Comparison of ENCODE assay signal across 25 cellular contexts in genomic region chr12:90078344-90078743, GRCh38.
"Had no signal": no experiment of that assay in that cellular context is flagged by ENCODE, and none has a peak within 500 bp of the region (broad histone marks: within the 10 kb centered on the region; RNA-seq: fewer than 3 reads in every experiment).

No MANE protein-coding gene starts in this region.

- H3K36me3 Mint-ChIP-seq: activated naive CD4-positive, alpha-beta T cell treated with anti-CD3 and anti-CD28 coated beads, Interleukin-2, amount 50 U/mL, for 72 hours had no signal

- H3K9me3 ChIP-seq: ascending aorta had no signal

- H3K9ac ChIP-seq: KMS-11 had no signal

- H3K36me3 ChIP-seq: ascending aorta, cardiac muscle cell had no signal

- ATAC-seq: activated CD4-positive, CD25-positive, alpha-beta regulatory T cell treated with anti-CD3 and anti-CD28 coated beads, Interleukin-2, amount 50 U/mL, for 24 hours; activated naive CD4-positive, alpha-beta T cell treated with anti-CD3 and anti-CD28 coated beads, Interleukin-2, amount 50 U/mL, for 72 hours had no signal

- H3K27me3 ChIP-seq: ascending aorta had no signal

- H3K27ac Mint-ChIP-seq: activated CD4-positive, alpha-beta memory T cell treated with anti-CD3 and anti-CD28 coated beads, Interleukin-2, amount 10 ng/mL, durations not matched to agents 7 days and 5 days; activated naive CD4-positive, alpha-beta T cell treated with anti-CD3 and anti-CD28 coated beads for 36 hours; activated naive CD4-positive, alpha-beta T cell treated with anti-CD3 and anti-CD28 coated beads, Interleukin-2, amount 50 U/mL, for 72 hours; activated T-cell treated with anti-CD3 and anti-CD28 coated beads, Interleukin-2, amount 50 U/mL, for 24 hours; T-helper 2 cell treated with Interferon-gamma antibody and Interleukin-4, amounts not matched to agents 5 μg/mL and 100 μg/mL, for 36 hours had no signal

- H3K4me3 Mint-ChIP-seq: activated CD4-positive, alpha-beta memory T cell treated with anti-CD3 and anti-CD28 coated beads, Interleukin-2, amount 10 ng/mL, durations not matched to agents 7 days and 5 days; activated naive CD4-positive, alpha-beta T cell treated with anti-CD3 and anti-CD28 coated beads for 36 hours; activated T-cell treated with anti-CD3 and anti-CD28 coated beads, Interleukin-2, amount 50 U/mL, for 24 hours; central memory CD8-positive, alpha-beta T cell; T-helper 2 cell treated with Interferon-gamma antibody and Interleukin-4, amounts not matched to agents 5 μg/mL and 100 μg/mL, for 36 hours had no signal

- DNase-seq: activated CD4-positive, alpha-beta memory T cell treated with anti-CD3 and anti-CD28 coated beads, Interleukin-2, amount 10 ng/mL, durations not matched to agents 7 days and 5 days; activated CD4-positive, alpha-beta T cell treated with anti-CD3 and anti-CD28 coated beads for 4 hours; activated gamma-delta T cell treated with Interleukin-2 at 50 U/mL for 16 hours; activated naive CD4-positive, alpha-beta T cell treated with anti-CD3 and anti-CD28 coated beads for 36 hours; activated T-cell treated with anti-CD3 and anti-CD28 coated beads, Interleukin-2, amount 50 U/mL, for 24 hours; amygdala; MM.1S; MV-4-11; NCI-H1092; NCI-H1436 treated with DMSO at 0.1 percent for 48 hours; NCI-H1694 treated with DMSO at 0.1 percent for 48 hours; NCI-H2029; NCI-H510A; NCI-H526; NCI-H748 treated with DMSO at 0.1 percent for 48 hours; NK-92 treated with Interleukin-12 subunit alpha and Interleukin-12 subunit beta, amount 100 ng/mL, for 24 hours; OCI-M1; Right ventricle myocardium superior had no signal

- H3K4me1 ChIP-seq: ascending aorta had no signal

- H3K4me2 ChIP-seq: KMS-11 had no signal

- H3K4me3 ChIP-seq: ascending aorta, cardiac muscle cell had no signal

- H3K27ac ChIP-seq: ascending aorta, cardiac muscle cell, KMS-11 had no signal

- H3K9me3 Mint-ChIP-seq: activated CD4-positive, alpha-beta memory T cell treated with anti-CD3 and anti-CD28 coated beads, Interleukin-2, amount 10 ng/mL, durations not matched to agents 7 days and 5 days; activated naive CD4-positive, alpha-beta T cell treated with anti-CD3 and anti-CD28 coated beads for 36 hours; activated T-cell treated with anti-CD3 and anti-CD28 coated beads, Interleukin-2, amount 50 U/mL, for 24 hours; central memory CD8-positive, alpha-beta T cell; T-helper 2 cell treated with Interferon-gamma antibody and Interleukin-4, amounts not matched to agents 5 μg/mL and 100 μg/mL, for 36 hours had no signal
